Comparison of ENCODE assay signal across 9 cellular contexts in the genomic region with DNA sequence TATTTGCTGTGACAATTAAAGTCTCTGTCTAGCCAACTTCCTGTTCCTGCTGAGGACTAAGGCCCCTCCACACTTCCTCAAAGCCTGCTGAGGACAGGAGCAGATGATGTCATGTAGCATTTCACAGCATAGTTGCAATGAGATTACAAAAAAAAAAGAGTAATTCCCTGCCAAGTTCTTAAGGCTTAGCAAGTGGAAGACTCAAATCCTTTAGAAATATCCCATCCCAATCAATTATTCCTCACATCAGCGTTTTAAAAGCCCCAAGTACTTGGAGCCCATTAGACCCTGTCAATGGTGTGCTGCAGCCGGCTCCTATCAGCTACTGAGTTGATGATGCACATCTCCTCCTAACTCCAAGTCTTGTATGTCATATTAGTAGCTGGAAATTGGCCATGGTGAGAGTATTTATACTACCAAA. TPM values are rescaled to one million over a fixed set of nuclear protein-coding genes. Genes with fewer than 3 reads are reported as not detected.
A peak's percentile ranks its signal among the peaks of the same experiment; 100 is the strongest.
DNase-seq lines count a peak whose midpoint lies in the region; ATAC-seq and TF ChIP-seq lines count a peak whose summit lies in the region.
"Had no signal": no experiment of that assay in that cellular context is flagged by ENCODE, and none has a peak within 500 bp of the region (broad histone marks: within the 10 kb centered on the region; RNA-seq: fewer than 3 reads in every experiment).

No MANE protein-coding gene starts in this region.

- no peaks in the 10 kb centered on the region for H3K9me3 Mint-ChIP-seq in endodermal cell
- no peaks in the 10 kb centered on the region for H3K9me3 Mint-ChIP-seq in natural killer cell
- no peaks in the 10 kb centered on the region for H3K9me3 Mint-ChIP-seq in Caco-2 (ENCODE audit: unreplicated experiment)

- H3K36me3 ChIP-seq in Peyer's patch (peaks cover 0 to 79% (median 0%) of the 10 kb centered on the region in 3 donors), endodermal cell (ENCODE audit: control insufficient read depth, insufficient read depth, low read length) (no peaks in the 10 kb centered on the region), Caco-2 (ENCODE audit: control insufficient read depth, insufficient read depth, low read length) (no peaks in the 10 kb centered on the region)

- H3K27ac ChIP-seq in Peyer's patch, result peak overlapping the region in 2 of 4 donors; percentile 48 to 75
- H3K27ac ChIP-seq in endodermal cell (ENCODE audit: low read depth, low read length), result no peak overlapping the region
- H3K27ac ChIP-seq: 22Rv1 had no signal

- no peak overlapping the region for H3K4me3 ChIP-seq in Peyer's patch
- no peak overlapping the region for H3K4me3 ChIP-seq in endodermal cell (ENCODE audit: low read length)
- no peak overlapping the region for H3K4me3 ChIP-seq in Caco-2 (ENCODE audit: low read depth, low read length)

- no peak overlapping the region for H3K4me3 Mint-ChIP-seq in endodermal cell
- H3K4me3 Mint-ChIP-seq in natural killer cell, result peak overlapping the region; percentile 2
- no peak overlapping the region for H3K4me3 Mint-ChIP-seq in Caco-2 (ENCODE audit: unreplicated experiment)

- BruUV-seq in Caco-2 (replicated peaks; lab: Mats Ljungman, UMichigan), result no TSS peak

- H3K9ac ChIP-seq in endodermal cell (ENCODE audit: extremely low read depth, low read length, poor library complexity, severe bottlenecking), result no peak overlapping the region

- H3K27me3 ChIP-seq in Peyer's patch (no peaks in the 10 kb centered on the region), endodermal cell (ENCODE audit: control insufficient read depth, insufficient read depth, low read length, poor library complexity, severe bottlenecking) (no peaks in the 10 kb centered on the region), Caco-2 (replicated peaks; ENCODE audit: control insufficient read depth, insufficient read depth, low read length) (no peaks in the 10 kb centered on the region)

- H3K27me3 Mint-ChIP-seq in endodermal cell (ENCODE audit: insufficient read depth), result no peaks in the 10 kb centered on the region
- no peaks in the 10 kb centered on the region for H3K27me3 Mint-ChIP-seq in natural killer cell (ENCODE audit: low read depth in 2 of 2)
- no peaks in the 10 kb centered on the region for H3K27me3 Mint-ChIP-seq in Caco-2 (ENCODE audit: insufficient read depth, unreplicated experiment)

- H3K36me3 Mint-ChIP-seq in endodermal cell (ENCODE audit: low read depth), result no peaks in the 10 kb centered on the region
- peaks cover 41% of the 10 kb centered on the region for H3K36me3 Mint-ChIP-seq in natural killer cell
- no peaks in the 10 kb centered on the region for H3K36me3 Mint-ChIP-seq in Caco-2 (ENCODE audit: insufficient read depth, unreplicated experiment)

- H3K4me1 ChIP-seq in Peyer's patch, result peaks cover 0 to 23% (median 7%) of the 10 kb centered on the region in 4 donors
- H3K4me1 ChIP-seq in endodermal cell (ENCODE audit: control insufficient read depth, insufficient read depth, low read length), result no peaks in the 10 kb centered on the region
- H3K4me1 ChIP-seq in Caco-2, result no peaks in the 10 kb centered on the region; the same call in 1 of the 2 replicates

- DNase-seq in DMS53 (lab: John Stamatoyannopoulos, UW) (peak; percentile 19), DMS53 treated with DMSO at 0.1 percent for 48 hours (lab: John Stamatoyannopoulos, UW; ENCODE audit: unreplicated experiment) (no peak), HCEC 1CT (peak; percentile 36), Peyer's patch (peak in 2 of 3 donors; percentile 50 to 73), endodermal cell (no peak), natural killer cell (no peak), Caco-2 (no peak), GM19238 (ENCODE audit: insufficient read length, low spot score) (no peak)

- POLR2A ChIA-PET in Caco-2 (lab: Charles Lee), result no interaction called here

- H3K27ac Mint-ChIP-seq in endodermal cell (peak overlapping the region; percentile 83), natural killer cell (peak overlapping the region; percentile 81 to 93), Caco-2 (ENCODE audit: unreplicated experiment) (no peak overlapping the region)

- intact Hi-C loops in natural killer cell (cut with micrococcal nuclease) (no loop called here), Caco-2 (cut with micrococcal nuclease; ENCODE audit: unreplicated experiment) (no loop called here)

- H3K9me3 ChIP-seq in Peyer's patch (no peaks in the 10 kb centered on the region), endodermal cell (ENCODE audit: control insufficient read depth, low read length) (no peaks in the 10 kb centered on the region), Caco-2 (no peaks in the 10 kb centered on the region)

- WGBS in endodermal cell (ENCODE audit: insufficient coverage in 1 of 2, insufficient read length in 1 of 2), 2 experiments, result 60 to 87% methylated on average over 1 to 2 of the region's 2 CpGs

- no peak for TF ChIP-seq POLR2A in Peyer's patch (IDR thresholded peaks at IDR 0.05)

- CTCF ChIA-PET in Caco-2 (lab: Charles Lee), result no interaction called here

- ATAC-seq in natural killer cell, result peak; percentile 85 to 96 (median 93)

- H3K4me1 Mint-ChIP-seq in endodermal cell, result peaks cover 15% of the 10 kb centered on the region
- peaks cover 56 to 58% of the 10 kb centered on the region in 2 donors for H3K4me1 Mint-ChIP-seq in natural killer cell
- H3K4me1 Mint-ChIP-seq in Caco-2 (ENCODE audit: low read depth, unreplicated experiment), result no peaks in the 10 kb centered on the region

- TF ChIP-seq CTCF in Peyer's patch (IDR thresholded peaks at IDR 0.05) (no peak), endodermal cell (conservative IDR thresholded peaks at IDR 0.05) (no peak), natural killer cell (IDR thresholded peaks at IDR 0.05) (no peak), Caco-2 (IDR thresholded peaks at IDR 0.05; ENCODE audit: insufficient read depth in 1 of 2, low read depth in 1 of 2, low read length in 1 of 2, severe bottlenecking in 1 of 2, unreplicated experiment in 1 of 2) (no peak)

RNA-seq across cellular contexts. Expression of a gene that starts 51.7 kb away (rescaled TPM):
- total RNA-seq in Peyer's patch, result 10 to 100 TPM; 47.9 to 92.6 (median 59.9) TPM
- 10 to 100 TPM in 1 of 2 donors, 1 to 10 TPM in 1; 9.0 to 20.1 TPM for total RNA-seq in endodermal cell
- polyA plus RNA-seq in endodermal cell (2013, experiment 1 of 2), result 4.8 TPM
- polyA plus RNA-seq in endodermal cell (2013, experiment 2 of 2), result 4.1 TPM
- 100 to 1,000 TPM; 105 to 158 (median 139) TPM for total RNA-seq in natural killer cell
- 4.3 and 5.0 TPM in 2 replicates for total RNA-seq in Caco-2 (2022)

Comparison
In these comparisons a context has a peak if more than half of its experiments do, and no peak if none do; other contexts are left out.
1. DNase-seq: peak in DMS53 (single experiment), HCEC 1CT (single experiment) and Peyer's patch (2 of 3); none in DMS53 treated with DMSO at 0.1 percent for 48 hours (single experiment), endodermal cell (single experiment), natural killer cell (single experiment), Caco-2 (0 of 2) and GM19238 (single experiment).